ENCODE assay signal across 8 cellular contexts in the genomic region with DNA sequence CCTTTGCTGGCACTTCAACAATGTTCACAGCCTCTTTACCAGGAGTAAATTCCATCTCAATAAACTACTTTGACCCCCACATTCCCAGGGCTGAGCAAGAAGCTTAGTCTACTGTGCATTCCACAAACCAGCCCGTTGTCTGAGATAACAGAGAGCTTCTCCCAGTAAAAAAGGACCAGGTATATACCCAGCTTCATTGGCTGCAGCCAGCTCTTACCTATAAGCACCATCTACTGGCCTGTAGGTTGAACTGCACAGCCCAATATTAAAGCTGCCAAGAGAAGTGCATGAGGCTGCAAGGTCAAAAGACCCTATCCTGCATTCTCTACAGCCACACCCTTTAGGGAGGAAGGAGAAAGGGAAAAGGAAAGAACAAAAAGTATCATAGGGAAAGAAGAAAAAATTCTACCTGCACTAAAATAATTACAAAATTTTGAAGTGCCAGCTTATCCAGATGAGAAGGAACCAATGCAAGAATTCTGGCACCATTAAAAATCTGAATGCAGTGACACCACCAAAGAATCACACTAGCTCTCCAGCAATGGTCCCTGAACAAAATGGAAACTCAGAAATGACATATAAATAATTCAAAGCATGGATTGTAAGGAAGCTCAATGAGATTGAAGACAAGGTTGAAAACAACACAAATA. TPM values are rescaled to one million over a fixed set of nuclear protein-coding genes. Genes with fewer than 3 reads are reported as not detected.
DNase-seq lines count a peak whose midpoint lies in the region; TF ChIP-seq lines count a peak whose summit lies in the region.

No MANE protein-coding gene starts in this region.

- TF ChIP-seq CTCF in glutamatergic neuron (IDR thresholded peaks at IDR 0.05; ENCODE audit: partially characterized antibody, unreplicated experiment) (peak; percentile 58), stomach (IDR thresholded peaks at IDR 0.05) (peak in 4 of 7 experiments; percentile 23 to 52 (median 44))

- H3K27me3 ChIP-seq in stomach = no peaks in the 10 kb centered on the region

- no peaks in the 10 kb centered on the region for H3K36me3 Mint-ChIP-seq in glutamatergic neuron (ENCODE audit: unreplicated experiment)

- TF ChIP-seq RAD21 in Ishikawa (IDR thresholded peaks at IDR 0.05; ENCODE audit: low read depth) = peak; percentile 84

- intact Hi-C loops in stomach (cut with DNase I; ENCODE audit: low total_unique reads) = no loop called here

- no peak for TF ChIP-seq POLR2A in stomach (IDR thresholded peaks at IDR 0.05)

- H3K27ac Mint-ChIP-seq in glutamatergic neuron (ENCODE audit: unreplicated experiment) = no peak overlapping the region

- DNase-seq in activated CD4-positive, alpha-beta T cell treated with anti-CD3 and anti-CD28 coated beads for 48 hours = peak; percentile 7
- DNase-seq in activated CD4-positive, alpha-beta T cell treated with anti-CD3 and anti-CD28 coated beads, Interleukin-2, amount 50 U/mL, for 1 hour = no peak
- DNase-seq in H4 (ENCODE audit: low spot score) = peak; percentile 53
- peak; percentile 72 for DNase-seq in SK-N-DZ (ENCODE audit: low spot score)
- DNase-seq in glutamatergic neuron = no peak
- no peak for DNase-seq in stomach
- DNase-seq in midbrain (lab: John Stamatoyannopoulos, UW) = no peak

- no peaks in the 10 kb centered on the region for H3K9me3 ChIP-seq in stomach

- no peaks in the 10 kb centered on the region for H3K4me1 Mint-ChIP-seq in glutamatergic neuron (ENCODE audit: low read depth, unreplicated experiment)

- no peaks in the 10 kb centered on the region for H3K4me1 ChIP-seq in stomach

- peaks cover 4% of the 10 kb centered on the region for H3K27me3 Mint-ChIP-seq in glutamatergic neuron (ENCODE audit: unreplicated experiment)

- H3K9me3 Mint-ChIP-seq in glutamatergic neuron (ENCODE audit: unreplicated experiment) = peaks cover 2% of the 10 kb centered on the region

- no peak overlapping the region for H3K4me3 ChIP-seq in stomach

- H3K27ac ChIP-seq in stomach = no peak overlapping the region

- H3K4me3 Mint-ChIP-seq in glutamatergic neuron (ENCODE audit: unreplicated experiment) = no peak overlapping the region

- TF ChIP-seq EP300 in Ishikawa (IDR thresholded peaks at IDR 0.05; ENCODE audit: borderline replicate concordance) (no peak), stomach (IDR thresholded peaks at IDR 0.05) (no peak)

- WGBS in stomach, 5 donors = 0 to 2% (median 0%) methylated on average over 1 of the region's 1 CpG

- H3K36me3 ChIP-seq in stomach = no peaks in the 10 kb centered on the region

TF ChIP-seq in Ishikawa, 13 proteins besides CTCF, POLR2A, EP300 and RAD21:
- no peak for TF ChIP-seq TCF12 (IDR thresholded peaks at IDR 0.05; ENCODE audit: low read depth)
- no peak for TF ChIP-seq TAF1 (IDR thresholded peaks at IDR 0.05; ENCODE audit: low read depth)
- TF ChIP-seq CREB1 (IDR thresholded peaks at IDR 0.05; ENCODE audit: low read depth) = no peak
- no peak for TF ChIP-seq YY1 (IDR thresholded peaks at IDR 0.05; ENCODE audit: low read depth)
- TF ChIP-seq, protein P1, sequence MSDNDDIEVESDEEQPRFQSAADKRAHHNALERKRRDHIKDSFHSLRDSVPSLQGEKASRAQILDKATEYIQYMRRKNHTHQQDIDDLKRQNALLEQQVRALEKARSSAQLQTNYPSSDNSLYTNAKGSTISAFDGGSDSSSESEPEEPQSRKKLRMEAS (IDR thresholded peaks at IDR 0.05) = no peak
- no peak for TF ChIP-seq NFIC (IDR thresholded peaks at IDR 0.05)
- TF ChIP-seq ZBTB7A (IDR thresholded peaks at IDR 0.05; ENCODE audit: low read depth) = no peak
- no peak for TF ChIP-seq TEAD4 (IDR thresholded peaks at IDR 0.05)
- no peak for TF ChIP-seq EGR1 (IDR thresholded peaks at IDR 0.05)
- no peak for TF ChIP-seq CEBPB (IDR thresholded peaks at IDR 0.05)
- TF ChIP-seq, protein P2, sequence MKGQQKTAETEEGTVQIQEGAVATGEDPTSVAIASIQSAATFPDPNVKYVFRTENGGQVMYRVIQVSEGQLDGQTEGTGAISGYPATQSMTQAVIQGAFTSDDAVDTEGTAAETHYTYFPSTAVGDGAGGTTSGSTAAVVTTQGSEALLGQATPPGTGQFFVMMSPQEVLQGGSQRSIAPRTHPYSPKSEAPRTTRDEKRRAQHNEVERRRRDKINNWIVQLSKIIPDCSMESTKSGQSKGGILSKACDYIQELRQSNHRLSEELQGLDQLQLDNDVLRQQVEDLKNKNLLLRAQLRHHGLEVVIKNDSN (IDR thresholded peaks at IDR 0.05) = no peak
- TF ChIP-seq, protein P3, sequence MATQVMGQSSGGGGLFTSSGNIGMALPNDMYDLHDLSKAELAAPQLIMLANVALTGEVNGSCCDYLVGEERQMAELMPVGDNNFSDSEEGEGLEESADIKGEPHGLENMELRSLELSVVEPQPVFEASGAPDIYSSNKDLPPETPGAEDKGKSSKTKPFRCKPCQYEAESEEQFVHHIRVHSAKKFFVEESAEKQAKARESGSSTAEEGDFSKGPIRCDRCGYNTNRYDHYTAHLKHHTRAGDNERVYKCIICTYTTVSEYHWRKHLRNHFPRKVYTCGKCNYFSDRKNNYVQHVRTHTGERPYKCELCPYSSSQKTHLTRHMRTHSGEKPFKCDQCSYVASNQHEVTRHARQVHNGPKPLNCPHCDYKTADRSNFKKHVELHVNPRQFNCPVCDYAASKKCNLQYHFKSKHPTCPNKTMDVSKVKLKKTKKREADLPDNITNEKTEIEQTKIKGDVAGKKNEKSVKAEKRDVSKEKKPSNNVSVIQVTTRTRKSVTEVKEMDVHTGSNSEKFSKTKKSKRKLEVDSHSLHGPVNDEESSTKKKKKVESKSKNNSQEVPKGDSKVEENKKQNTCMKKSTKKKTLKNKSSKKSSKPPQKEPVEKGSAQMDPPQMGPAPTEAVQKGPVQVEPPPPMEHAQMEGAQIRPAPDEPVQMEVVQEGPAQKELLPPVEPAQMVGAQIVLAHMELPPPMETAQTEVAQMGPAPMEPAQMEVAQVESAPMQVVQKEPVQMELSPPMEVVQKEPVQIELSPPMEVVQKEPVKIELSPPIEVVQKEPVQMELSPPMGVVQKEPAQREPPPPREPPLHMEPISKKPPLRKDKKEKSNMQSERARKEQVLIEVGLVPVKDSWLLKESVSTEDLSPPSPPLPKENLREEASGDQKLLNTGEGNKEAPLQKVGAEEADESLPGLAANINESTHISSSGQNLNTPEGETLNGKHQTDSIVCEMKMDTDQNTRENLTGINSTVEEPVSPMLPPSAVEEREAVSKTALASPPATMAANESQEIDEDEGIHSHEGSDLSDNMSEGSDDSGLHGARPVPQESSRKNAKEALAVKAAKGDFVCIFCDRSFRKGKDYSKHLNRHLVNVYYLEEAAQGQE (IDR thresholded peaks at IDR 0.05; ENCODE audit: low read depth) = no peak
- no peak for TF ChIP-seq FOXM1 (IDR thresholded peaks at IDR 0.05; ENCODE audit: borderline replicate concordance, low read depth)

RNA-seq across cellular contexts. Expression of a gene that starts 45.7 kb away (rescaled TPM):
- total RNA-seq in H4 (2014; rRNA removed; shearing (Covaris generic)) = 0.37 and 2.2 TPM in 2 replicates
- polyA plus RNA-seq in SK-N-DZ (2014; cell fraction: cytosol; rRNA removed) = 5.7 and 9.0 TPM in 2 replicates
- polyA plus RNA-seq in SK-N-DZ (2014; cell fraction: nucleus; rRNA removed) = 27.4 and 27.7 TPM in 2 replicates
- total RNA-seq in glutamatergic neuron (ENCODE audit: unreplicated experiment) (6.3 TPM), stomach (10 to 100 TPM in 2 of 5 donors, 1 to 10 TPM in 3; 2.0 to 42.9 (median 9.1) TPM)
- polyA plus RNA-seq in stomach = 1 to 10 TPM in 1 of 3 donors, under 1 TPM in 2; 0.62 to 8.9 (median 0.92) TPM

Comparison
In these comparisons a context has a peak if more than half of its experiments do, and no peak if none do; other contexts are left out.
1. DNase-seq: peak in activated CD4-positive, alpha-beta T cell treated with anti-CD3 and anti-CD28 coated beads for 48 hours (single experiment), H4 (single experiment) and SK-N-DZ (single experiment); none in activated CD4-positive, alpha-beta T cell treated with anti-CD3 and anti-CD28 coated beads, Interleukin-2, amount 50 U/mL, for 1 hour (single experiment), glutamatergic neuron (single experiment), stomach (single experiment) and midbrain (single experiment).